13 cellular contexts compared by ENCODE assay signal in genomic region chr11:131234146-131234680, GRCh38.
A peak's percentile ranks its signal among the peaks of the same experiment; 100 is the strongest.
DNase-seq lines count a peak whose midpoint lies in the region; ATAC-seq and TF ChIP-seq lines count a peak whose summit lies in the region.
"Had no signal": no experiment of that assay in that cellular context is flagged by ENCODE, and none has a peak within 500 bp of the region (broad histone marks: within the 10 kb centered on the region; RNA-seq: fewer than 3 reads in every experiment).

No MANE protein-coding gene starts in this region.

- no peak overlapping the region for H3K9ac ChIP-seq in neural progenitor cell

- H3K4me1 Mint-ChIP-seq in neural progenitor cell = peaks cover 8% of the 10 kb centered on the region
- H3K4me1 Mint-ChIP-seq: CD14-positive monocyte had no signal

- no peak overlapping the region for H3K27ac Mint-ChIP-seq in neural progenitor cell
- H3K27ac Mint-ChIP-seq: CD14-positive monocyte; CD8-positive, alpha-beta T cell had no signal

- H3K79me2 ChIP-seq in neural progenitor cell (ENCODE audit: low read depth) = no peaks in the 10 kb centered on the region

- H3K9me3 ChIP-seq in neural progenitor cell (ENCODE audit: low read depth) = no peaks in the 10 kb centered on the region

- H3K4me3 ChIP-seq in neural progenitor cell = no peak overlapping the region

- H3K36me3 Mint-ChIP-seq in neural progenitor cell = no peaks in the 10 kb centered on the region
- H3K36me3 Mint-ChIP-seq: CD14-positive monocyte; CD8-positive, alpha-beta T cell had no signal

- no peak overlapping the region for H3K27ac ChIP-seq in neural progenitor cell
- no peak overlapping the region for H3K27ac ChIP-seq in foreskin keratinocyte
- H3K27ac ChIP-seq: 22Rv1 had no signal

- H3K4me1 ChIP-seq in neural progenitor cell = peaks cover 11% of the 10 kb centered on the region
- no peaks in the 10 kb centered on the region for H3K4me1 ChIP-seq in foreskin keratinocyte

- H3K9me3 Mint-ChIP-seq in neural progenitor cell = no peaks in the 10 kb centered on the region
- H3K9me3 Mint-ChIP-seq: CD8-positive, alpha-beta T cell had no signal

- H4K20me1 ChIP-seq in neural progenitor cell (ENCODE audit: low read depth) = no peaks in the 10 kb centered on the region

- TF ChIP-seq CTCF in neural progenitor cell (IDR thresholded peaks at IDR 0.05) (no peak), GM10266 (IDR thresholded peaks at IDR 0.05; ENCODE audit: control insufficient read depth, insufficient read depth, low read depth, missing control alignments) (no peak), foreskin keratinocyte (conservative IDR thresholded peaks at IDR 0.05) (no peak)

- ATAC-seq in foreskin keratinocyte = no peak
- ATAC-seq: CD8-positive, alpha-beta T cell had no signal

- H3K4me3 Mint-ChIP-seq in neural progenitor cell = no peak overlapping the region
- H3K4me3 Mint-ChIP-seq: CD14-positive monocyte; CD8-positive, alpha-beta T cell had no signal

- H3K27me3 Mint-ChIP-seq in neural progenitor cell (ENCODE audit: insufficient read depth, low read depth) = peaks cover 8% of the 10 kb centered on the region

- H3K36me3 ChIP-seq in neural progenitor cell = no peaks in the 10 kb centered on the region

- no peaks in the 10 kb centered on the region for H3F3A ChIP-seq in neural progenitor cell (ENCODE audit: low read depth)

- H3K4me2 ChIP-seq in neural progenitor cell = no peak overlapping the region

- H3K27me3 ChIP-seq in neural progenitor cell = no peaks in the 10 kb centered on the region
- no peaks in the 10 kb centered on the region for H3K27me3 ChIP-seq in foreskin keratinocyte

- H2AFZ ChIP-seq in neural progenitor cell (replicated peaks) = peak overlapping the region; percentile 72

- DNase-seq in NCI-H524 (lab: John Stamatoyannopoulos, UW) (peak; percentile 7 to 51), NCI-H524 treated with DMSO at 0.1 percent for 48 hours (lab: John Stamatoyannopoulos, UW) (no peak), NCI-H2227 treated with DMSO at 0.1 percent for 48 hours (lab: John Stamatoyannopoulos, UW) (peak; percentile 30), neural progenitor cell (ENCODE audit: low spot score) (peak; percentile 17), putamen (ENCODE audit: low spot score) (peak; percentile 54), NCI-H2171 treated with DMSO at 0.1 percent for 48 hours (lab: John Stamatoyannopoulos, UW) (no peak), GM10266 (ENCODE audit: extremely low spot score) (no peak), foreskin keratinocyte (no peak)
- DNase-seq: CD8-positive, alpha-beta T cell; DMS53; GF-D8 had no signal

Comparison
In these comparisons a context has a peak if more than half of its experiments do, and no peak if none do; other contexts are left out.
1. DNase-seq: peak in NCI-H524 (2 of 2), NCI-H2227 treated with DMSO at 0.1 percent for 48 hours (single experiment), neural progenitor cell (single experiment) and putamen (single experiment); none in NCI-H524 treated with DMSO at 0.1 percent for 48 hours (single experiment), NCI-H2171 treated with DMSO at 0.1 percent for 48 hours (single experiment), GM10266 (single experiment) and foreskin keratinocyte (0 of 2).